Comparison of ENCODE assay signal across 7 cellular contexts in the genomic region with DNA sequence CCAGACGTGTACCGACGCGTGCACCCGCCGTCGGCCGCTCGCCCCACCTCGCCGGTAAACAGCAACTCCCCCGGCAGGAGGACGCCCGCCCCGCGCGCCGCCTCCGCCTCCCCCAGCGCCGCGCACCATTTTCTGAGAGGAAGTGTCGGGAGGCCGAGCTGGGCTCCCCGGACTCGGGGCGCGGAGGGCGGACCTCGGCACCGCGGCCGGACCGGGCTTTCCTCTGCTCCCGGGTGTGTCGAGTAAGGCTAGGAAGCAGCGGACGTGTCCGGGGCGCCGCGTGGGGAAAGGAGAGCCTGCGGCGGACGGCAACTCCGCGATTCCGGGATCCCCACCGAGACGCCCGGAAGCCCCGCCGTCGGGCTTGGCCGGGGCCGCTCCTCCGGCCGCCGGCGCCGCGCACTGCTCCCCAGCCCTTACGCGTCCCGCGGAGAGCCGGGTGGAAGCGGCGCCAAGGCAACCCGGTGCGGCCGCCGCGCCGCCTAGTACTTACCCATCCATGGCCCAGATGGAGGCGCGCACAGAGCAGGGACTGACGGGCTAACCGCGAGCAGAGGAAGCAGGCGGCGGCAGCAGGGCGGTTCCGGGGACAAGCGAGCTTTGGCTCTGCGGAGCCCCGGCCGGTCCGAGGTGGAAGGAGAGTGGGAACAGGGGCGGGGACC. TPM values are rescaled to one million over a fixed set of nuclear protein-coding genes. Genes with fewer than 3 reads are reported as not detected.
DNase-seq lines count a peak whose midpoint lies in the region; ATAC-seq and TF ChIP-seq lines count a peak whose summit lies in the region.

A gene with protein sequence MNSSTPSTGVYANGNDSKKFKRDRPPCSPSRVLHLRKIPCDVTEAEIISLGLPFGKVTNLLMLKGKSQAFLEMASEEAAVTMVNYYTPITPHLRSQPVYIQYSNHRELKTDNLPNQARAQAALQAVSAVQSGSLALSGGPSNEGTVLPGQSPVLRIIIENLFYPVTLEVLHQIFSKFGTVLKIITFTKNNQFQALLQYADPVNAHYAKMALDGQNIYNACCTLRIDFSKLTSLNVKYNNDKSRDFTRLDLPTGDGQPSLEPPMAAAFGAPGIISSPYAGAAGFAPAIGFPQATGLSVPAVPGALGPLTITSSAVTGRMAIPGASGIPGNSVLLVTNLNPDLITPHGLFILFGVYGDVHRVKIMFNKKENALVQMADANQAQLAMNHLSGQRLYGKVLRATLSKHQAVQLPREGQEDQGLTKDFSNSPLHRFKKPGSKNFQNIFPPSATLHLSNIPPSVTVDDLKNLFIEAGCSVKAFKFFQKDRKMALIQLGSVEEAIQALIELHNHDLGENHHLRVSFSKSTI (minus strand): TSS at position 643 of the 662 bp plus-strand sequence. CDS start 35,754 bp downstream, outside the sequence.

- DNase-seq in NCI-H146 treated with DMSO at 0.1 percent for 48 hours (lab: John Stamatoyannopoulos, UW; ENCODE audit: unreplicated experiment) (peak; percentile 74), mammary epithelial cell (peak; percentile 84), inferior parietal cortex (ENCODE audit: extremely low spot score) (peak; percentile 49)
- peak; percentile 70 for DNase-seq in stimulated activated CD4-positive, alpha-beta T cell treated with anti-CD3 and anti-CD28 coated beads, Interleukin-12 subunit alpha, Interleukin-12 subunit beta, amount 100 ng/mL, for 4 hours

- CTCF ChIA-PET in mammary epithelial cell (lab: Charles Lee; ENCODE audit: low non-redundant PET) = interaction anchor here (0.6 to 1.0 kb wide), 3 partner anchors 94 to 220 kb away, joined by 3 to 8 read pairs (median 5); no protein-coding TSS in a partner anchor

- H3K9me3 ChIP-seq in mammary epithelial cell (replicated peaks; ENCODE audit: insufficient read depth, low read length) = no peaks in the 10 kb centered on the region

- no peak for TF ChIP-seq CTCF in WI38 (IDR thresholded peaks at IDR 0.05; ENCODE audit: low read depth, low read length)
- no peak for TF ChIP-seq CTCF in mammary epithelial cell (conservative IDR thresholded peaks at IDR 0.05 in 1 of 2, IDR thresholded peaks at IDR 0.05 in 1 of 2; ENCODE audit: extremely low read depth in 1 of 2, insufficient read depth in 1 of 2, low read depth in 1 of 2, low read length in 2 of 2)

- peak within 1 kb of the TSS; percentile 93 for H3K27ac ChIP-seq in mammary epithelial cell (ENCODE audit: insufficient read depth, low read depth, low read length)

- WGBS in mammary epithelial cell (ENCODE audit: low coverage, missing lambda C conversion rate) = no CpG with 5 or more reads among the region's 90 CpGs

- peak within 1 kb of the TSS; percentile 100 for H3K4me2 ChIP-seq in mammary epithelial cell (ENCODE audit: insufficient read depth, low read depth, low read length)

- peak within 1 kb of the TSS; percentile 88 for H3K4me3 ChIP-seq in WI38 (ENCODE audit: low read depth, low read length)
- H3K4me3 ChIP-seq in mammary epithelial cell (replicated peaks in 1 of 3; ENCODE audit: insufficient read depth in 1 of 3, low read depth in 2 of 3, low read length in 3 of 3) = peak within 1 kb of the TSS; percentile 97 to 99 (median 98)

- dilution Hi-C loops in mammary epithelial cell (cut with HindIII; ENCODE audit: low sequenced_read_pairs) = no loop called here

- ATAC-seq in GM18499 (IDR thresholded peaks at IDR 0.05; ENCODE audit: insufficient read depth, unreplicated experiment) (peak; percentile 34), HG02678 (IDR thresholded peaks at IDR 0.05; ENCODE audit: unreplicated experiment) (peak; percentile 55)

- peak within 1 kb of the TSS; percentile 96 for H3K9ac ChIP-seq in mammary epithelial cell (ENCODE audit: insufficient read depth, low read length)

- H2AFZ ChIP-seq in mammary epithelial cell (ENCODE audit: low read depth, low read length) = peak within 1 kb of the TSS; percentile 92

- peaks cover 11% of the 10 kb centered on the region for H3K4me1 ChIP-seq in mammary epithelial cell (ENCODE audit: insufficient read depth, low read length)

- intact Hi-C loops in mammary epithelial cell (cut with micrococcal nuclease) = loop anchor here (1.0 to 5.0 kb wide), 6 partner anchors 20 to 220 kb away; no protein-coding TSS in a partner anchor

- no peaks in the 10 kb centered on the region for H4K20me1 ChIP-seq in mammary epithelial cell (ENCODE audit: insufficient read depth, low read length)

- peaks cover 50% of the 10 kb centered on the region for H3K79me2 ChIP-seq in mammary epithelial cell (ENCODE audit: insufficient read depth, low read length)

- TSS peak; percentile 35 for BruUV-seq in mammary epithelial cell (replicated peaks; lab: Mats Ljungman, UMichigan)

- peaks cover 1% of the 10 kb centered on the region for H3K36me3 ChIP-seq in mammary epithelial cell (ENCODE audit: insufficient read depth, low read length)

- no peaks in the 10 kb centered on the region for H3K27me3 ChIP-seq in mammary epithelial cell (ENCODE audit: insufficient read depth, low read length)

- in situ Hi-C loops in mammary epithelial cell (cut with MboI; ENCODE audit: low sequenced_read_pairs in 2 of 2) = no loop called here

RNA-seq across cellular contexts. Expression of the gene that starts here (rescaled TPM):
- total RNA-seq in mammary epithelial cell = 10 to 100 TPM; 73.2 to 95.9 TPM
- polyA plus RNA-seq in mammary epithelial cell = 71.9 TPM
- 142 TPM for polyA minus RNA-seq in mammary epithelial cell

Comparison
In these comparisons a context has a peak if more than half of its experiments do, and no peak if none do; other contexts are left out.
1. Peak in every context shown above with its lines: DNase-seq, ATAC-seq, H3K4me3 ChIP-seq and H3K27ac ChIP-seq.